ENCODE assay signal across 9 cellular contexts in genomic region chr2:119352357-119352756, GRCh38. TPM values are rescaled to one million over a fixed set of nuclear protein-coding genes. Genes with fewer than 3 reads are reported as not detected.
A peak's percentile ranks its signal among the peaks of the same experiment; 100 is the strongest.
DNase-seq lines count a peak whose midpoint lies in the region; ATAC-seq, FAIRE-seq and TF ChIP-seq lines count a peak whose summit lies in the region.
"Had no signal": no experiment of that assay in that cellular context is flagged by ENCODE, and none has a peak within 500 bp of the region (broad histone marks: within the 10 kb centered on the region; RNA-seq: fewer than 3 reads in every experiment).

No MANE protein-coding gene starts in this region.

- no peak for TF ChIP-seq POLR2A in K562 (conservative IDR thresholded peaks at IDR 0.05)

- no peak overlapping the region for H3K9ac ChIP-seq in K562 (ENCODE audit: insufficient read depth in 1 of 2, low read depth in 2 of 2, low read length in 2 of 2)

- no peaks in the 10 kb centered on the region for H3K9me3 ChIP-seq in K562 (replicated peaks; ENCODE audit: control insufficient read depth, insufficient read depth, low read depth, low read length)
- no peaks in the 10 kb centered on the region for H3K9me3 ChIP-seq in CD4-positive, alpha-beta memory T cell (ENCODE audit: control insufficient read depth in 1 of 2, low read length in 2 of 2)

- POLR2A ChIA-PET in K562 (lab: Yijun Ruan, JAX): no interaction called here
- POLR2A ChIA-PET in CD4-positive, alpha-beta memory T cell (lab: Charles Lee; ENCODE audit: partially characterized antibody): no interaction called here

- no peak overlapping the region for H3K4me3 ChIP-seq in K562
- H3K4me3 ChIP-seq in CD4-positive, alpha-beta memory T cell (ENCODE audit: low read length in 2 of 2): no peak overlapping the region

- H3K4me1 ChIP-seq in K562 (replicated peaks in 1 of 2; ENCODE audit: control insufficient read depth in 2 of 2, insufficient read depth in 2 of 2, low read length in 2 of 2): no peaks in the 10 kb centered on the region
- H3K4me1 ChIP-seq in CD4-positive, alpha-beta memory T cell (ENCODE audit: insufficient read depth, low read length): no peaks in the 10 kb centered on the region

- TF ChIP-seq RAD21 in K562 (CRISPR knock-in tag; conservative IDR thresholded peaks at IDR 0.05 in 1 of 2, IDR thresholded peaks at IDR 0.05 in 1 of 2): no peak

- H4K20me1 ChIP-seq in K562 (replicated peaks; ENCODE audit: control insufficient read depth, insufficient read depth, low read length): no peaks in the 10 kb centered on the region

- H3K27ac ChIP-seq in K562 (ENCODE audit: extremely low read depth, low read depth, low read length): no peak overlapping the region
- no peak overlapping the region for H3K27ac ChIP-seq in CD4-positive, alpha-beta memory T cell (ENCODE audit: low read depth, low read length)

- no peak overlapping the region for H3K27ac Mint-ChIP-seq in CD4-positive, alpha-beta memory T cell
- H3K27ac Mint-ChIP-seq: stimulated activated naive CD8-positive, alpha-beta T cell treated with anti-CD3 and anti-CD28 coated beads, Interleukin-15, Interleukin-2, amounts not matched to agents 100 ng/mL and 50 ng/mL, for 24 hours had no signal

- intact Hi-C loops in K562 (cut with micrococcal nuclease): no loop called here
- intact Hi-C loops in CD4-positive, alpha-beta memory T cell (cut with micrococcal nuclease): no loop called here

- peaks cover 0 to 4% of the 10 kb centered on the region in 2 donors for H3K36me3 Mint-ChIP-seq in CD4-positive, alpha-beta memory T cell

- TF ChIP-seq CTCF in K562 (IDR thresholded peaks at IDR 0.05 in 2 of 3, conservative IDR thresholded peaks at IDR 0.05 in 1 of 3; ENCODE audit: insufficient read depth in 2 of 3, low read depth in 1 of 3, low read length in 3 of 3): no peak

- TF ChIP-seq EP300 in K562 (IDR thresholded peaks at IDR 0.05; ENCODE audit: low read length): no peak

- no peak overlapping the region for H2AFZ ChIP-seq in K562 (ENCODE audit: low read depth, low read length)

- FAIRE-seq in K562 (lab: Jason Lieb, UNC): peak; percentile 56

- CTCF ChIA-PET in K562 (lab: Yijun Ruan, JAX; ENCODE audit: low intra/inter-chr PET ratio): no interaction called here
- CTCF ChIA-PET in CD4-positive, alpha-beta memory T cell (lab: Charles Lee; ENCODE audit: partially characterized antibody): no interaction called here

- no peaks in the 10 kb centered on the region; a peak in 1 of 5 replicates for H3K27me3 ChIP-seq in K562 (ENCODE audit: control insufficient read depth in 2 of 2, insufficient read depth in 2 of 2, low read length in 2 of 2)
- H3K27me3 ChIP-seq in CD4-positive, alpha-beta memory T cell (ENCODE audit: insufficient read depth, low read length): no peaks in the 10 kb centered on the region

- peaks cover 0 to 5% (median 5%) of the 10 kb centered on the region in 4 donors for H3K4me1 Mint-ChIP-seq in CD4-positive, alpha-beta memory T cell

- ATAC-seq in GM19452 (IDR thresholded peaks at IDR 0.05; ENCODE audit: unreplicated experiment): peak; percentile 93
- ATAC-seq in HG03354 (IDR thresholded peaks at IDR 0.05; ENCODE audit: poor library complexity, severe bottlenecking, unreplicated experiment): peak; percentile 94
- peak; percentile 44; the same call in 1 of the 3 replicates for ATAC-seq in K562

- H3K27me3 Mint-ChIP-seq in CD4-positive, alpha-beta memory T cell: no peaks in the 10 kb centered on the region
- H3K27me3 Mint-ChIP-seq: stimulated activated naive CD8-positive, alpha-beta T cell treated with anti-CD3 and anti-CD28 coated beads, Interleukin-15, Interleukin-2, amounts not matched to agents 100 ng/mL and 50 ng/mL, for 24 hours had no signal

- in situ Hi-C loops in K562 (cut with MboI): no loop called here

- DNase-seq in CD1c-positive myeloid dendritic cell (ENCODE audit: extremely low spot score) (peak; percentile 28), K562 (ENCODE audit: extremely low read depth in 1 of 4, low spot score in 3 of 4) (peak in 1 of 4 experiments; percentile 30), NCI-H1930 (lab: John Stamatoyannopoulos, UW) (no peak), NCI-H748 (lab: John Stamatoyannopoulos, UW; ENCODE audit: unreplicated experiment) (no peak)
- DNase-seq in activated CD4-positive, CD25-positive, alpha-beta regulatory T cell (lab: John Stamatoyannopoulos, UW): no peak
- DNase-seq in CD4-positive, alpha-beta memory T cell: no peak

- no peaks in the 10 kb centered on the region for H3K9me1 ChIP-seq in K562 (ENCODE audit: control insufficient read depth, insufficient read depth, low read length)

- no peaks in the 10 kb centered on the region for H3K36me3 ChIP-seq in K562 (ENCODE audit: control insufficient read depth, insufficient read depth, low read length)
- no peaks in the 10 kb centered on the region for H3K36me3 ChIP-seq in CD4-positive, alpha-beta memory T cell (ENCODE audit: insufficient read depth, low read length)

- H3K4me3 Mint-ChIP-seq in CD4-positive, alpha-beta memory T cell: no peak overlapping the region
- H3K4me3 Mint-ChIP-seq: stimulated activated naive CD8-positive, alpha-beta T cell treated with anti-CD3 and anti-CD28 coated beads, Interleukin-15, Interleukin-2, amounts not matched to agents 100 ng/mL and 50 ng/mL, for 24 hours had no signal

- H3K4me2 ChIP-seq in K562 (ENCODE audit: insufficient read depth, low read length): no peak overlapping the region

- H3K9me3 Mint-ChIP-seq in CD4-positive, alpha-beta memory T cell: no peaks in the 10 kb centered on the region
- H3K9me3 Mint-ChIP-seq: stimulated activated naive CD8-positive, alpha-beta T cell treated with anti-CD3 and anti-CD28 coated beads, Interleukin-15, Interleukin-2, amounts not matched to agents 100 ng/mL and 50 ng/mL, for 24 hours had no signal

- BruUV-seq in K562 (replicated peaks; lab: Mats Ljungman, UMichigan): no TSS peak

- H3K79me2 ChIP-seq in K562 (ENCODE audit: control insufficient read depth, insufficient read depth, low read length): no peaks in the 10 kb centered on the region

TF ChIP-seq in K562, 482 proteins besides CTCF, POLR2A, EP300 and RAD21 (continues in another document):
- TF ChIP-seq FOXK2 (conservative IDR thresholded peaks at IDR 0.05 in 1 of 2, IDR thresholded peaks at IDR 0.05 in 1 of 2; ENCODE audit: low read depth in 2 of 2) (peak; percentile 46 to 64; a peak in 3 of 4 replicates), ZNF655 (CRISPR knock-in tag; IDR thresholded peaks at IDR 0.05) (no peak), TCFL5 (CRISPR knock-in tag; conservative IDR thresholded peaks at IDR 0.05) (no peak)

RNA-seq across cellular contexts. Expression of gene C2orf76, which starts 14.3 kb away (rescaled TPM):
- total RNA-seq in K562 (2011; cell fraction: chromatin; rRNA removed; ENCODE audit: low replicate concordance): 4.1 and 6.2 TPM in 2 replicates
- 2.3 and 3.3 TPM in 2 replicates for total RNA-seq in K562 (2011; cell fraction: nucleolus; rRNA removed)
- total RNA-seq in K562 (2011; cell fraction: nucleoplasm; rRNA removed): 4.6 and 5.0 TPM in 2 replicates
- total RNA-seq in K562 (2014; rRNA removed) (4.8 and 8.9 TPM in 2 replicates), K562 (2014; rRNA removed; fragmentation: Illumina TruSeq; extraction: Trizol) (12.0 and 15.6 TPM in 2 replicates), K562 (2015; rRNA removed; fragmentation: Illumina TruSeq; extraction: Trizol) (11.7 and 14.5 TPM in 2 replicates), K562 (2021) (8.6 and 8.7 TPM in 2 replicates)
- polyA plus RNA-seq in K562 (2011; rRNA removed) (12.4 and 15.7 TPM in 2 replicates), K562 (2014; fragmentation: Illumina TruSeq; extraction: Trizol) (15.1 and 15.2 TPM in 2 replicates), K562 (2014; fragmentation: Nextera tagmentation; extraction: Ambion mirVana) (10 to 100 TPM; 26.1 to 26.2 TPM), K562 (2014; rRNA removed) (13.4 and 14.4 TPM in 2 replicates)
- polyA plus RNA-seq in K562 (2011; cell fraction: cytosol; rRNA removed): 3.1 and 5.8 TPM in 2 replicates
- 6.5 and 8.1 TPM in 2 replicates for polyA plus RNA-seq in K562 (2011; cell fraction: nucleus; rRNA removed)
- 6.5 and 19.3 TPM in 2 replicates for polyA plus RNA-seq in K562 (2012)
- 4.4 and 6.0 TPM in 2 replicates for polyA minus RNA-seq in K562 (2011; rRNA and poly(A)+ RNA removed)
- polyA minus RNA-seq in K562 (2011; cell fraction: cytosol; rRNA and poly(A)+ RNA removed): 1.4 and 3.0 TPM in 2 replicates
- polyA minus RNA-seq in K562 (2011; cell fraction: nucleus; rRNA and poly(A)+ RNA removed): 3.0 and 4.1 TPM in 2 replicates
- total RNA-seq in CD4-positive, alpha-beta memory T cell: 1 to 10 TPM; 8.8 to 9.6 TPM
- 10 to 100 TPM; 19.6 to 28.0 TPM for polyA plus RNA-seq in CD4-positive, alpha-beta memory T cell

RNA-seq across cellular contexts. Expression of gene DBI, which starts 14.4 kb away (rescaled TPM):
- 11.4 and 13.4 TPM in 2 replicates for total RNA-seq in K562 (2011; cell fraction: chromatin; rRNA removed; ENCODE audit: low replicate concordance)
- 17.2 and 21.8 TPM in 2 replicates for total RNA-seq in K562 (2011; cell fraction: nucleolus; rRNA removed)
- total RNA-seq in K562 (2011; cell fraction: nucleoplasm; rRNA removed): 17.8 and 26.2 TPM in 2 replicates
- total RNA-seq in K562 (2014; rRNA removed) (65.0 and 71.6 TPM in 2 replicates), K562 (2014; rRNA removed; fragmentation: Illumina TruSeq; extraction: Trizol) (195 and 198 TPM in 2 replicates), K562 (2015; rRNA removed; fragmentation: Illumina TruSeq; extraction: Trizol) (230 and 236 TPM in 2 replicates), K562 (2021) (52.4 and 55.8 TPM in 2 replicates)
- polyA plus RNA-seq in K562 (2011; rRNA removed) (134 and 135 TPM in 2 replicates), K562 (2014; fragmentation: Illumina TruSeq; extraction: Trizol) (159 and 194 TPM in 2 replicates), K562 (2014; fragmentation: Nextera tagmentation; extraction: Ambion mirVana) (100 to 1,000 TPM; 406 to 443 TPM), K562 (2014; rRNA removed) (186 and 194 TPM in 2 replicates)
- polyA plus RNA-seq in K562 (2011; cell fraction: cytosol; rRNA removed): 42.1 and 73.6 TPM in 2 replicates
- 21.9 and 37.3 TPM in 2 replicates for polyA plus RNA-seq in K562 (2011; cell fraction: nucleus; rRNA removed)
- 85.6 and 165 TPM in 2 replicates for polyA plus RNA-seq in K562 (2012)
- 36.8 and 42.2 TPM in 2 replicates for polyA minus RNA-seq in K562 (2011; rRNA and poly(A)+ RNA removed)
- polyA minus RNA-seq in K562 (2011; cell fraction: cytosol; rRNA and poly(A)+ RNA removed): 12.3 and 16.1 TPM in 2 replicates
- 14.5 and 23.5 TPM in 2 replicates for polyA minus RNA-seq in K562 (2011; cell fraction: nucleus; rRNA and poly(A)+ RNA removed)
- 10 to 100 TPM; 44.7 to 51.5 TPM for total RNA-seq in CD4-positive, alpha-beta memory T cell
- 100 to 1,000 TPM; 289 to 384 TPM for polyA plus RNA-seq in CD4-positive, alpha-beta memory T cell

Comparison
In these comparisons a context has a peak if more than half of its experiments do, and no peak if none do; other contexts are left out.
1. ATAC-seq: peak in every context shown above with its lines; median percentile 94 in HG03354; 93 in GM19452; 44 in K562.